In genomic region chr11:32939866-32940265, GRCh38 we compare ENCODE assay signal across 18 cellular contexts. TPM values are rescaled to one million over a fixed set of nuclear protein-coding genes. Genes with fewer than 3 reads are reported as not detected.
A peak's percentile ranks its signal among the peaks of the same experiment; 100 is the strongest.
DNase-seq lines count a peak whose midpoint lies in the region; ATAC-seq and TF ChIP-seq lines count a peak whose summit lies in the region.
"Had no signal": no experiment of that assay in that cellular context is flagged by ENCODE, and none has a peak within 500 bp of the region (broad histone marks: within the 10 kb centered on the region; RNA-seq: fewer than 3 reads in every experiment).

No MANE protein-coding gene starts in this region.

- H3K27ac ChIP-seq in IMR-90 (ENCODE audit: insufficient read depth, low read length): no peak overlapping the region
- H3K27ac ChIP-seq: C4-2B, Peyer's patch, SK-N-MC had no signal

- ATAC-seq in IMR-90 (ENCODE audit: low read depth) (peak; percentile 32), HG03460 (IDR thresholded peaks at IDR 0.05; ENCODE audit: unreplicated experiment) (no peak), GM18873 (IDR thresholded peaks at IDR 0.05; ENCODE audit: low FRiP score, unreplicated experiment) (no peak)
- ATAC-seq in central memory CD8-positive, alpha-beta T cell (replicated peaks; ENCODE audit: extremely low read depth, poor library complexity, severe bottlenecking): no peak
- ATAC-seq: HCT116 had no signal

- H3K9me3 Mint-ChIP-seq in central memory CD8-positive, alpha-beta T cell: no peaks in the 10 kb centered on the region
- H3K9me3 Mint-ChIP-seq in neural crest cell: no peaks in the 10 kb centered on the region

- no peak overlapping the region for H3K18ac ChIP-seq in IMR-90 (ENCODE audit: low read depth, low read length)

- no peak overlapping the region for H3K4me2 ChIP-seq in IMR-90 (ENCODE audit: low read depth, low read length)

- CTCF ChIA-PET in IMR-90 (lab: Yijun Ruan, JAX): interaction anchor here (0.6 to 0.7 kb wide), 2 partner anchors 121 to 383 kb away, joined by 4 to 5 read pairs; no protein-coding TSS in a partner anchor

- no peaks in the 10 kb centered on the region for H3K9me1 ChIP-seq in IMR-90 (ENCODE audit: insufficient read depth, low read length)

- no peak overlapping the region for H3K14ac ChIP-seq in IMR-90 (replicated peaks; ENCODE audit: low read depth, low read length)

- H2AK9ac ChIP-seq in IMR-90 (replicated peaks; ENCODE audit: low read depth, low read length, poor library complexity): no peak overlapping the region

- in situ Hi-C loops in IMR-90 (cut with MboI; ENCODE audit: low sequenced_read_pairs): loop anchor here (25.0 kb wide), 1 partner anchor 128 kb away; no protein-coding TSS in a partner anchor

- H2BK15ac ChIP-seq in IMR-90 (ENCODE audit: low read depth, low read length): no peak overlapping the region

- H4K91ac ChIP-seq in IMR-90 (ENCODE audit: insufficient read depth, low read depth, low read length): no peak overlapping the region

- H3K27me3 ChIP-seq in IMR-90 (ENCODE audit: control insufficient read depth, insufficient read depth, low read length): no peaks in the 10 kb centered on the region
- H3K27me3 ChIP-seq: Peyer's patch had no signal

- H2BK20ac ChIP-seq in IMR-90 (ENCODE audit: low read depth, low read length): no peak overlapping the region

- no peak overlapping the region for H3K23ac ChIP-seq in IMR-90 (ENCODE audit: low read depth, low read length)

- no peak overlapping the region for H2AFZ ChIP-seq in IMR-90 (replicated peaks; ENCODE audit: low read length, poor library complexity)

- H3K27ac Mint-ChIP-seq in central memory CD8-positive, alpha-beta T cell (ENCODE audit: low read depth): peak overlapping the region; percentile 74
- peak overlapping the region; percentile 70 for H3K27ac Mint-ChIP-seq in neural crest cell (ENCODE audit: unreplicated experiment)

- TF ChIP-seq RAD21 in IMR-90 (IDR thresholded peaks at IDR 0.05; ENCODE audit: low read length): no peak

- peaks cover 8% of the 10 kb centered on the region; the same call in 1 of the 2 replicates for H3K36me3 ChIP-seq in IMR-90 (ENCODE audit: control insufficient read depth, insufficient read depth, low read length)
- H3K36me3 ChIP-seq: Peyer's patch had no signal

- intact Hi-C loops in IMR-90 (cut with micrococcal nuclease): no loop called here

- H3K4me3 ChIP-seq in IMR-90 (ENCODE audit: insufficient read depth, low read depth, low read length): no peak overlapping the region
- H3K4me3 ChIP-seq: Peyer's patch, SK-N-MC had no signal

- H3K56ac ChIP-seq in IMR-90 (ENCODE audit: extremely low read depth, insufficient read depth, low read length): no peak overlapping the region; the same call in 1 of the 2 replicates

- H3K4ac ChIP-seq in IMR-90 (ENCODE audit: low read depth, low read length): no peak overlapping the region

- H2BK5ac ChIP-seq in IMR-90 (ENCODE audit: low read depth, low read length, poor library complexity, severe bottlenecking): no peak overlapping the region

- no peaks in the 10 kb centered on the region for H3K4me1 ChIP-seq in IMR-90 (ENCODE audit: control insufficient read depth, insufficient read depth, low read length)
- H3K4me1 ChIP-seq: Peyer's patch had no signal

- no TSS peak for BruUV-seq in IMR-90 (replicated peaks; lab: Mats Ljungman, UMichigan)

- no peak overlapping the region for H3K9ac ChIP-seq in IMR-90 (ENCODE audit: low read depth, low read length)

- peaks cover 3% of the 10 kb centered on the region for H3K36me3 Mint-ChIP-seq in central memory CD8-positive, alpha-beta T cell (ENCODE audit: insufficient read depth)
- peaks cover 23% of the 10 kb centered on the region for H3K36me3 Mint-ChIP-seq in neural crest cell (ENCODE audit: low read depth)

- H3K9me3 ChIP-seq in IMR-90 (ENCODE audit: control insufficient read depth, insufficient read depth, low read length): no peaks in the 10 kb centered on the region
- H3K9me3 ChIP-seq: Peyer's patch had no signal

- no peaks in the 10 kb centered on the region for H3K27me3 Mint-ChIP-seq in central memory CD8-positive, alpha-beta T cell
- H3K27me3 Mint-ChIP-seq in neural crest cell (ENCODE audit: low read depth): no peaks in the 10 kb centered on the region

- H3K4me3 Mint-ChIP-seq in central memory CD8-positive, alpha-beta T cell: no peak overlapping the region
- peak overlapping the region; percentile 21 for H3K4me3 Mint-ChIP-seq in neural crest cell

- no peak overlapping the region for H4K8ac ChIP-seq in IMR-90 (ENCODE audit: low read depth in 2 of 2, low read length in 2 of 2)

- no peaks in the 10 kb centered on the region for H4K20me1 ChIP-seq in IMR-90 (ENCODE audit: insufficient read depth, low read length)

- POLR2A ChIA-PET in IMR-90 (lab: Charles Lee; ENCODE audit: unreplicated experiment): no interaction called here

- DNase-seq in EH (ENCODE audit: low read depth) (peak; percentile 31), IMR-90 (no peak), neural crest cell (ENCODE audit: low read depth, low spot score) (no peak), HT-29 (ENCODE audit: low spot score) (no peak)
- no peak for DNase-seq in central memory CD8-positive, alpha-beta T cell (ENCODE audit: low spot score in 2 of 2)
- DNase-seq: AML-193; DMS79; NCI-H1105; NCI-H2081 treated with DMSO at 0.1 percent for 48 hours; NCI-H748 treated with DMSO at 0.1 percent for 48 hours; NK-92 treated with Interleukin-12 subunit alpha and Interleukin-12 subunit beta, amount 100 ng/mL, for 24 hours; Peyer's patch; Right ventricle myocardium superior had no signal

- dilution Hi-C loops in IMR-90 (cut with HindIII; ENCODE audit: low sequenced_read_pairs, unreplicated experiment): no loop called here

- no peak overlapping the region for H2AK5ac ChIP-seq in IMR-90 (ENCODE audit: low read depth, low read length)

- TF ChIP-seq POLR2A in IMR-90 (IDR thresholded peaks at IDR 0.05; ENCODE audit: low read depth, low read length): no peak

- peaks cover 4 to 22% of the 10 kb centered on the region in 2 experiments; a peak in 3 of 4 replicates for H3K79me1 ChIP-seq in IMR-90 (ENCODE audit: low read depth in 1 of 2, low read length in 2 of 2)

- TF ChIP-seq CTCF in IMR-90 (conservative IDR thresholded peaks at IDR 0.05; ENCODE audit: low read depth, low read length): no peak
- TF ChIP-seq CTCF in neural crest cell (conservative IDR thresholded peaks at IDR 0.05): no peak

- no peak overlapping the region for H4K5ac ChIP-seq in IMR-90 (ENCODE audit: low read depth, low read length)

- H2BK120ac ChIP-seq in IMR-90 (ENCODE audit: low read depth, low read length): no peak overlapping the region

- peaks cover 10% of the 10 kb centered on the region for H3K4me1 Mint-ChIP-seq in central memory CD8-positive, alpha-beta T cell
- peaks cover 19% of the 10 kb centered on the region for H3K4me1 Mint-ChIP-seq in neural crest cell

TF ChIP-seq in IMR-90, 13 proteins besides CTCF, POLR2A, EP300 and RAD21:
- TF ChIP-seq RCOR1 (IDR thresholded peaks at IDR 0.05; ENCODE audit: insufficient replicate concordance, low read length): no peak
- TF ChIP-seq CHD1 (IDR thresholded peaks at IDR 0.05; ENCODE audit: low read depth, low read length): no peak
- TF ChIP-seq CEBPB (IDR thresholded peaks at IDR 0.05; ENCODE audit: low read depth, low read length): no peak
- no peak for TF ChIP-seq MAFK (IDR thresholded peaks at IDR 0.05; ENCODE audit: low read depth, low read length)
- TF ChIP-seq MAZ (IDR thresholded peaks at IDR 0.05; ENCODE audit: borderline replicate concordance, low read depth, low read length): no peak
- no peak for TF ChIP-seq RFX5 (IDR thresholded peaks at IDR 0.05; ENCODE audit: low read depth, low read length)
- TF ChIP-seq MXI1 (IDR thresholded peaks at IDR 0.05; ENCODE audit: borderline replicate concordance, low read depth, low read length): no peak
- no peak for TF ChIP-seq BHLHE40 (IDR thresholded peaks at IDR 0.05; ENCODE audit: low read depth, low read length)
- TF ChIP-seq USF2 (IDR thresholded peaks at IDR 0.05; ENCODE audit: low read depth, low read length): no peak
- TF ChIP-seq FOS (IDR thresholded peaks at IDR 0.05; ENCODE audit: low read depth, low read length): no peak
- no peak for TF ChIP-seq ELK1 (IDR thresholded peaks at IDR 0.05; ENCODE audit: borderline replicate concordance, low read depth, low read length)
- TF ChIP-seq SMC3 (IDR thresholded peaks at IDR 0.05; ENCODE audit: low read depth, low read length): no peak
- no peak for TF ChIP-seq NFE2L2 (IDR thresholded peaks at IDR 0.05; ENCODE audit: low read depth, low read length)

RNA-seq across cellular contexts. Expression of gene QSER1, which starts 47.3 kb away (rescaled TPM):
- 15.6 and 21.1 TPM in 2 replicates for total RNA-seq in IMR-90 (2012; rRNA removed)
- polyA plus RNA-seq in IMR-90 (2012; rRNA removed): 5.3 and 5.9 TPM in 2 replicates
- 1.2 and 4.4 TPM in 2 replicates for polyA plus RNA-seq in IMR-90 (2012; cell fraction: cytosol; rRNA removed)
- 1.4 and 12.8 TPM in 2 replicates for polyA plus RNA-seq in IMR-90 (2012; cell fraction: nucleus; rRNA removed; ENCODE audit: low replicate concordance)
- 59.4 and 65.7 TPM in 2 replicates for total RNA-seq in neural crest cell
- 11.4 and 13.1 TPM in 2 replicates for total RNA-seq in HT-29 (2014; rRNA removed; shearing (Covaris generic))
